ENCODE assay signal across 30 cellular contexts in the genomic region with DNA sequence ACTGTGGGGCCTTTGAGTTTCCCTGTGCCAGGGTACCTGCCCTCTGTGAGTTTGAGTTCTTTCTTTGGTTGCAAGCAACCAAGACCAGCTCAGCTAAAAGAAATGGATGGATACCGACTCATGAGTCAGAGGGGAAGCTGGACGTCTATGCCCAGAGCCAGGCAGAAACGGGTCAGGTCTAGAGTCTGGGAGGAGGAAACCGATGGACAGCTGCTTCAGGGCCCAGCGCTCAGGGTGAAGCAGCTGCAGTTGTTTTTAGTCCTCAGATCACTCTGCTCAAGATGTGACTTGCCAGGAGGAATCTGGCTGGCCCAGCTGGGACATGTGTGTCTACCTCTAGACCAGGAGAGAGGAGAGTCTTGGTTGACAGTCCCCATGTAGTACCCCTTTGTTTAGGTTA. TPM values are rescaled to one million over a fixed set of nuclear protein-coding genes. Genes with fewer than 3 reads are reported as not detected.
"Had no signal": no experiment of that assay in that cellular context is flagged by ENCODE, and none has a peak within 500 bp of the region (broad histone marks: within the 10 kb centered on the region; RNA-seq: fewer than 3 reads in every experiment).

No MANE protein-coding gene starts in this region.

- H3K27me3 ChIP-seq: body of pancreas, pancreas, right atrium auricular region, thyroid gland had no signal

- H3K4me1 ChIP-seq: body of pancreas, left ventricle myocardium inferior, pancreas, psoas muscle, right atrium auricular region, thyroid gland had no signal

- ATAC-seq: activated CD4-positive, alpha-beta T cell treated with anti-CD3 and anti-CD28 coated beads for 36 hours; body of pancreas; effector memory CD8-positive, alpha-beta T cell; esophagus mucosa; pancreas; psoas muscle; stimulated activated naive CD8-positive, alpha-beta T cell treated with anti-CD3 and anti-CD28 coated beads, Interleukin-15, Interleukin-2, amounts not matched to agents 100 U/mL and 50 U/mL, for 24 hours; WTC11 had no signal

- H3K27ac ChIP-seq: body of pancreas, left ventricle myocardium inferior, pancreas, psoas muscle, right atrium auricular region, thyroid gland had no signal

- H3K9me3 ChIP-seq: body of pancreas, left ventricle myocardium inferior, pancreas, psoas muscle, right atrium auricular region, thyroid gland had no signal

- DNase-seq: activated CD4-positive, alpha-beta T cell treated with anti-CD3 and anti-CD28 coated beads for 36 hours; activated CD4-positive, alpha-beta T cell treated with anti-CD3 and anti-CD28 coated beads, Interleukin-2, amount 50 U/mL, for 4 hours; activated CD8-positive, alpha-beta memory T cell treated with anti-CD3 and anti-CD28 coated beads, Interleukin-2, amount 50 U/mL, for 48 hours; activated naive CD4-positive, alpha-beta T cell treated with Interleukin-2 at 50 U/mL for 16 hours; activated naive CD8-positive, alpha-beta T cell treated with anti-CD3 and anti-CD28 coated beads, Interleukin-2, amount 10 ng/mL, durations not matched to agents 7 days and 5 days; activated T-cell treated with anti-CD3 and anti-CD28 coated beads, Interleukin-2, amount 50 U/mL, for 48 hours; amygdala; body of pancreas; effector memory CD8-positive, alpha-beta T cell; foreskin melanocyte; glutamatergic neuron; hippocampal formation; kidney glomerular epithelial cell; left ventricle myocardium inferior; pancreas; psoas muscle; stimulated activated CD4-positive, alpha-beta T cell treated with anti-CD3 and anti-CD28 coated beads, Interleukin-12 subunit alpha, Interleukin-12 subunit beta, amount 100 ng/mL, for 4 hours; stimulated activated CD4-positive, alpha-beta T cell treated with anti-CD3 and anti-CD28 coated beads, Interleukin-4, amount 100 ng/mL, for 4 hours; stimulated activated naive CD8-positive, alpha-beta T cell treated with anti-CD3 and anti-CD28 coated beads, Interleukin-15, Interleukin-2, amounts not matched to agents 100 U/mL and 50 U/mL, for 24 hours; T1000; thyroid gland had no signal

- H3K4me3 ChIP-seq: body of pancreas, left ventricle myocardium inferior, pancreas, psoas muscle, right atrium auricular region, thyroid gland had no signal

- H3K36me3 ChIP-seq: left ventricle myocardium inferior, pancreas, right atrium auricular region, thyroid gland had no signal

RNA-seq across cellular contexts. Expression of gene CLUL1, which starts 50.5 kb away (rescaled TPM):
- total RNA-seq: activated CD4-positive, alpha-beta T cell treated with anti-CD3 and anti-CD28 coated beads for 36 hours; activated CD8-positive, alpha-beta memory T cell treated with anti-CD3 and anti-CD28 coated beads for 36 hours; activated naive CD8-positive, alpha-beta T cell treated with anti-CD3 and anti-CD28 coated beads, Interleukin-2, amount 10 ng/mL, durations not matched to agents 7 days and 5 days; cardiac septum; dermis microvascular lymphatic vessel endothelial cell; endothelial cell of umbilical vein; left ventricle myocardium inferior; lung microvascular endothelial cell; psoas muscle; T-helper 1 cell treated with Interleukin-12 subunit alpha and Interleukin-12 subunit beta and Interleukin-4 antibody, amounts not matched to agents 30 ng/mL and 1 ng/mL, for 36 hours had no signal
- polyA plus RNA-seq: endothelial cell of umbilical vein, psoas muscle had no signal
